ENCODE assay signal across 8 cellular contexts in genomic region chr3:25664066-25664809, GRCh38. TPM values are rescaled to one million over a fixed set of nuclear protein-coding genes. Genes with fewer than 3 reads are reported as not detected.
A peak's percentile ranks its signal among the peaks of the same experiment; 100 is the strongest.
DNase-seq lines count a peak whose midpoint lies in the region; ATAC-seq and TF ChIP-seq lines count a peak whose summit lies in the region.

No MANE protein-coding gene starts in this region.

- BruUV-seq in A673 (replicated peaks; lab: Mats Ljungman, UMichigan), result TSS peak; percentile 35

- H3K4me3 ChIP-seq in A673 (ENCODE audit: low read depth, low read length, poor library complexity, severe bottlenecking) (peak overlapping the region; percentile 72), right cardiac atrium (ENCODE audit: low read length) (peak overlapping the region; percentile 90), rectal smooth muscle tissue (ENCODE audit: low read length) (peak overlapping the region; percentile 92), vagina (peak overlapping the region; percentile 74 to 93)

- H3K27me3 ChIP-seq in A673 (replicated peaks; ENCODE audit: insufficient read depth, low read depth, low read length, poor library complexity) (no peaks in the 10 kb centered on the region), right cardiac atrium (ENCODE audit: control insufficient read depth, insufficient read depth) (no peaks in the 10 kb centered on the region), rectal smooth muscle tissue (ENCODE audit: control insufficient read depth, insufficient read depth, low read length) (no peaks in the 10 kb centered on the region), vagina (no peaks in the 10 kb centered on the region)

- H3K36me3 ChIP-seq in A673 (ENCODE audit: insufficient read depth, low read length, poor library complexity, severe bottlenecking) (no peaks in the 10 kb centered on the region), rectal smooth muscle tissue (ENCODE audit: control insufficient read depth, insufficient read depth, low read length) (no peaks in the 10 kb centered on the region), vagina (no peaks in the 10 kb centered on the region)

- H3K9me3 ChIP-seq in A673 (ENCODE audit: low read depth, low read length, poor library complexity, severe bottlenecking) (no peaks in the 10 kb centered on the region), right cardiac atrium (ENCODE audit: control insufficient read depth, low read length) (no peaks in the 10 kb centered on the region), vagina (no peaks in the 10 kb centered on the region)

- CTCF ChIA-PET in A673 (lab: Charles Lee), result no interaction called here

- no peak for TF ChIP-seq POLR2A in vagina (IDR thresholded peaks at IDR 0.05)

- POLR2A ChIA-PET in A673 (lab: Charles Lee; ENCODE audit: low non-redundant PET), result interaction anchor here (0.7 kb wide), 1 partner anchor 586 kb away, joined by 7 read pairs; no protein-coding TSS in a partner anchor

- H3K4me1 ChIP-seq in A673 (ENCODE audit: insufficient read depth, low read length, poor library complexity, severe bottlenecking), result peaks cover 26% of the 10 kb centered on the region
- no peaks in the 10 kb centered on the region for H3K4me1 ChIP-seq in right cardiac atrium (ENCODE audit: control insufficient read depth, insufficient read depth, low read length)
- H3K4me1 ChIP-seq in rectal smooth muscle tissue (ENCODE audit: control insufficient read depth, insufficient read depth, low read length), result peaks cover 10% of the 10 kb centered on the region
- H3K4me1 ChIP-seq in vagina, result peaks cover 42% of the 10 kb centered on the region

- peak overlapping the region; percentile 80 for H3K9ac ChIP-seq in rectal smooth muscle tissue (ENCODE audit: low read length)

- H3K27ac ChIP-seq in A673 (ENCODE audit: low read depth, low read length, poor library complexity, severe bottlenecking) (peak overlapping the region; percentile 94), right cardiac atrium (ENCODE audit: low read length) (peak overlapping the region; percentile 96), rectal smooth muscle tissue (ENCODE audit: low read depth, low read length) (peak overlapping the region; percentile 96), vagina (peak overlapping the region; percentile 97)

- WGBS in right cardiac atrium, result under 1% methylated on average over 106 of the region's 106 CpGs

- TF ChIP-seq CTCF in A673 (conservative IDR thresholded peaks at IDR 0.05; ENCODE audit: low read depth, low read length) (no peak), vagina (IDR thresholded peaks at IDR 0.05) (no peak)

- peak; percentile 17 for ATAC-seq in GM18858 (IDR thresholded peaks at IDR 0.05; ENCODE audit: unreplicated experiment)
- ATAC-seq in HG03066 (IDR thresholded peaks at IDR 0.05; ENCODE audit: low read depth, unreplicated experiment), result peak; percentile 28
- ATAC-seq in right cardiac atrium, result peak; percentile 68 to 72

- intact Hi-C loops in A673 (cut with micrococcal nuclease; ENCODE audit: unreplicated experiment) (loop anchor here (5.0 kb wide), 1 partner anchor 168 kb away; no protein-coding TSS in a partner anchor), right cardiac atrium (cut with DNase I) (loop anchor here in 2 of 4 donors (5.0 to 10.0 kb wide), 2 partner anchors 118 to 121 kb away; partner anchors contain the start of gene NGLY1 (in 2 of the 2)), vagina (cut with DNase I) (loop anchor here (10.0 kb wide), 1 partner anchor 121 kb away; the partner anchor contains the start of gene NGLY1)

- DNase-seq in A673 (ENCODE audit: low spot score) (peak; percentile 67), T follicular helper cell (ENCODE audit: low read depth) (peak; percentile 43), amniotic epithelial cell (ENCODE audit: low read depth) (peak; percentile 32), right cardiac atrium (peak; percentile 74 to 90 (median 88)), vagina (ENCODE audit: extremely low spot score in 2 of 2) (no peak)

RNA-seq across cellular contexts. Expression of gene TOP2B, which starts 0.5 kb away (rescaled TPM):
- 154 and 177 TPM in 2 replicates for total RNA-seq in A673 (2021)
- total RNA-seq in right cardiac atrium, result 100 to 1,000 TPM in 2 of 4 donors, 10 to 100 TPM in 2; 99.0 to 112 (median 105) TPM
- 63.6 TPM for polyA plus RNA-seq in right cardiac atrium
- 88.1 TPM for total RNA-seq in vagina

Comparison
In these comparisons a context has a peak if more than half of its experiments do, and no peak if none do; other contexts are left out.
1. DNase-seq: peak in A673 (single experiment), T follicular helper cell (single experiment), amniotic epithelial cell (single experiment) and right cardiac atrium (3 of 3); none in vagina (0 of 2).
2. ATAC-seq: peak in every context shown above with its lines; median percentile 70 in right cardiac atrium; 28 in HG03066; 17 in GM18858.
3. Peak in every context shown above with its lines, with median percentiles within 50 percentile points of each other: H3K27ac ChIP-seq and H3K4me3 ChIP-seq.